In the genomic region with DNA sequence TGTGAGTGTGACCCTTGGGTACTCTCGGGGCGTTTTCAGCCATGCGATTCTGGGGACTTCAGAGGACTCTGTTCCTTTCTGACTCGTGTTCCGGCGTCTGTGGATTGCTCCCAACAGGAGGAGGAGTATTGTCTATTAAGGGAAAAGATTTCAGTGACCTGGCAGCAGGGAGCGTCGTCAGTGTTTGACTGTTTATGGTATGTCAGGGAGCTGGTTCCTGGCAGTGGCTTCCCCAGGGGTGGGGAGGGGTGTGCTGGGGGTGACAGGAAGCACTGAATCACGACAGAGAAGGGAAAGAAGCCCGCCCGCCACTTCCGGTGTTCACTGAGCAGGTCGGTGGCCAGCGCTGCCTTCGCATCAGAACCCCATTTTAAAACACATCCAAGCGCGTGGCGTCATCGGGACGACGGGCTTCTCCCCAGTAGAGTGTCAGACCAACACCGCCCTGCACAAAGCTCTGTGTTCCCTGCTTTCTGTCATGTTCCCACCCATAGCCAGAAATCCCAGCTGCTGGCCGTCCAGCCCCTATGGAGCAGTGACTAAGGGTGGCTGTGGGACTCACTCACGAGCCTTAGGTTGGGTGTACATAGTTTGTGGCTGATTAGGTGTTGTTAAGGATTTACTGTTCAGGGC, we compare ENCODE assay signal across 8 cellular contexts. TPM values are rescaled to one million over a fixed set of nuclear protein-coding genes. Genes with fewer than 3 reads are reported as not detected.
A peak's percentile ranks its signal among the peaks of the same experiment; 100 is the strongest.
DNase-seq lines count a peak whose midpoint lies in the region; ATAC-seq and TF ChIP-seq lines count a peak whose summit lies in the region.

No MANE protein-coding gene starts in this region.

- H3K36me3 Mint-ChIP-seq in activated naive CD8-positive, alpha-beta T cell treated with anti-CD3 and anti-CD28 coated beads, Interleukin-2, amount 10 ng/mL, durations not matched to agents 7 days and 5 days, result no peaks in the 10 kb centered on the region
- H3K36me3 Mint-ChIP-seq in glutamatergic neuron (ENCODE audit: unreplicated experiment), result peaks cover 3% of the 10 kb centered on the region

- H3K4me3 ChIP-seq in NB4 (ENCODE audit: low read depth, low read length) (no peak overlapping the region), Karpas-422 (ENCODE audit: low read length) (no peak overlapping the region)

- POLR2A ChIA-PET in activated naive CD8-positive, alpha-beta T cell treated with anti-CD3 and anti-CD28 coated beads, Interleukin-2, amount 10 ng/mL, durations not matched to agents 7 days and 5 days (lab: Charles Lee), result no interaction called here

- H2AFZ ChIP-seq in Karpas-422 (ENCODE audit: low read length), result no peak overlapping the region

- H3K79me2 ChIP-seq in Karpas-422 (ENCODE audit: low read length), result no peaks in the 10 kb centered on the region

- no peaks in the 10 kb centered on the region for H3K9me3 ChIP-seq in Karpas-422 (ENCODE audit: low read length)

- peak; percentile 46 for DNase-seq in GM13976 (ENCODE audit: low spot score)
- DNase-seq in NB4 (ENCODE audit: low read depth), result peak; percentile 30
- DNase-seq in activated naive CD8-positive, alpha-beta T cell treated with anti-CD3 and anti-CD28 coated beads, Interleukin-2, amount 10 ng/mL, durations not matched to agents 7 days and 5 days, result peak; percentile 54
- DNase-seq in left colon, result peak; percentile 64 to 80
- peak; percentile 60 for DNase-seq in stimulated activated CD4-positive, alpha-beta T cell treated with anti-CD3 and anti-CD28 coated beads, Interleukin-4, amount 100 ng/mL, for 1 hour
- DNase-seq in Karpas-422, result no peak
- DNase-seq in NCI-H524 (lab: John Stamatoyannopoulos, UW), result no peak
- DNase-seq in glutamatergic neuron, result no peak

- H3K27ac ChIP-seq in Karpas-422 (ENCODE audit: low read length), result no peak overlapping the region

- H3K4me1 Mint-ChIP-seq in activated naive CD8-positive, alpha-beta T cell treated with anti-CD3 and anti-CD28 coated beads, Interleukin-2, amount 10 ng/mL, durations not matched to agents 7 days and 5 days, result peaks cover 12% of the 10 kb centered on the region
- peaks cover 13% of the 10 kb centered on the region for H3K4me1 Mint-ChIP-seq in glutamatergic neuron (ENCODE audit: low read depth, unreplicated experiment)

- no peaks in the 10 kb centered on the region for H3K9me3 Mint-ChIP-seq in activated naive CD8-positive, alpha-beta T cell treated with anti-CD3 and anti-CD28 coated beads, Interleukin-2, amount 10 ng/mL, durations not matched to agents 7 days and 5 days
- H3K9me3 Mint-ChIP-seq in glutamatergic neuron (ENCODE audit: unreplicated experiment), result no peaks in the 10 kb centered on the region

- H3K9me2 ChIP-seq in Karpas-422 (replicated peaks; ENCODE audit: insufficient read depth, low read length), result no peaks in the 10 kb centered on the region

- no peak for TF ChIP-seq POLR2A in NB4 (IDR thresholded peaks at IDR 0.05; ENCODE audit: extremely low read depth, insufficient read length)

- H3K27ac Mint-ChIP-seq in activated naive CD8-positive, alpha-beta T cell treated with anti-CD3 and anti-CD28 coated beads, Interleukin-2, amount 10 ng/mL, durations not matched to agents 7 days and 5 days, result peak overlapping the region; percentile 2
- no peak overlapping the region for H3K27ac Mint-ChIP-seq in glutamatergic neuron (ENCODE audit: unreplicated experiment)

- peaks cover 21% of the 10 kb centered on the region for H3K27me3 Mint-ChIP-seq in activated naive CD8-positive, alpha-beta T cell treated with anti-CD3 and anti-CD28 coated beads, Interleukin-2, amount 10 ng/mL, durations not matched to agents 7 days and 5 days
- peaks cover 5% of the 10 kb centered on the region for H3K27me3 Mint-ChIP-seq in glutamatergic neuron (ENCODE audit: unreplicated experiment)

- H3K9ac ChIP-seq in Karpas-422 (ENCODE audit: low read length), result no peak overlapping the region

- peak overlapping the region; percentile 62 for H3K4me3 Mint-ChIP-seq in activated naive CD8-positive, alpha-beta T cell treated with anti-CD3 and anti-CD28 coated beads, Interleukin-2, amount 10 ng/mL, durations not matched to agents 7 days and 5 days
- no peak overlapping the region for H3K4me3 Mint-ChIP-seq in glutamatergic neuron (ENCODE audit: unreplicated experiment)

- ATAC-seq in activated naive CD8-positive, alpha-beta T cell treated with anti-CD3 and anti-CD28 coated beads, Interleukin-2, amount 10 ng/mL, durations not matched to agents 7 days and 5 days (ENCODE audit: low read depth), result peak; percentile 89
- peak; percentile 12 for ATAC-seq in left colon

- intact Hi-C loops in left colon (cut with DNase I, micrococcal nuclease), result no loop called here

- in situ Hi-C loops in GM13976 (cut with MboI; ENCODE audit: low sequenced_read_pairs, unreplicated experiment), result no loop called here

- no peaks in the 10 kb centered on the region for H3K27me3 ChIP-seq in Karpas-422 (ENCODE audit: low read length)

- H3K4me1 ChIP-seq in Karpas-422 (ENCODE audit: low read length), result no peaks in the 10 kb centered on the region

- TF ChIP-seq CTCF in GM13976 (IDR thresholded peaks at IDR 0.05; ENCODE audit: borderline replicate concordance, control extremely low read depth, extremely low read depth, insufficient read depth, missing control alignments) (no peak), NB4 (IDR thresholded peaks at IDR 0.05; ENCODE audit: low read depth, low read length) (no peak), glutamatergic neuron (IDR thresholded peaks at IDR 0.05; ENCODE audit: partially characterized antibody, unreplicated experiment) (no peak)

- no peak overlapping the region for H3K4me2 ChIP-seq in Karpas-422 (ENCODE audit: low read depth, low read length, poor library complexity, severe bottlenecking)

- H4K20me1 ChIP-seq in Karpas-422 (ENCODE audit: insufficient read depth, low read depth, low read length), result no peaks in the 10 kb centered on the region

- no peaks in the 10 kb centered on the region for H3K36me3 ChIP-seq in Karpas-422 (ENCODE audit: insufficient read depth, low read length)

RNA-seq across cellular contexts. Expression of gene COL4A2, which starts 33.8 kb away (rescaled TPM):
- total RNA-seq in activated naive CD8-positive, alpha-beta T cell treated with anti-CD3 and anti-CD28 coated beads, Interleukin-2, amount 10 ng/mL, durations not matched to agents 7 days and 5 days, result not detected
- 10 to 100 TPM; 35.3 to 79.7 TPM for total RNA-seq in left colon
- total RNA-seq in Karpas-422 (2014; rRNA removed; shearing (Covaris generic); ENCODE audit: low replicate concordance), result 0.76 TPM in 1 of 2 replicates, not detected in the other
- 60.9 TPM for total RNA-seq in glutamatergic neuron (ENCODE audit: unreplicated experiment)

RNA-seq across cellular contexts. Expression of gene COL4A1, which starts 34.0 kb away (rescaled TPM):
- total RNA-seq in activated naive CD8-positive, alpha-beta T cell treated with anti-CD3 and anti-CD28 coated beads, Interleukin-2, amount 10 ng/mL, durations not matched to agents 7 days and 5 days, result not detected
- total RNA-seq in left colon, result 10 to 100 TPM; 19.6 to 65.3 TPM
- total RNA-seq in Karpas-422 (2014; rRNA removed; shearing (Covaris generic); ENCODE audit: low replicate concordance), result 0.11 TPM in 1 of 2 replicates, not detected in the other
- total RNA-seq in glutamatergic neuron (ENCODE audit: unreplicated experiment), result 14.6 TPM

Comparison
In these comparisons a context has a peak if more than half of its experiments do, and no peak if none do; other contexts are left out.
1. DNase-seq: peak in GM13976 (single experiment), NB4 (single experiment), activated naive CD8-positive, alpha-beta T cell treated with anti-CD3 and anti-CD28 coated beads, Interleukin-2, amount 10 ng/mL, durations not matched to agents 7 days and 5 days (single experiment), left colon (2 of 2) and stimulated activated CD4-positive, alpha-beta T cell treated with anti-CD3 and anti-CD28 coated beads, Interleukin-4, amount 100 ng/mL, for 1 hour (single experiment); none in Karpas-422 (single experiment), NCI-H524 (0 of 2) and glutamatergic neuron (single experiment).
2. RNA of gene COL4A2, which starts 33.8 kb away (total RNA-seq): 35.3 to 79.7 TPM in left colon and 60.9 TPM in glutamatergic neuron (single experiment); not detected in activated naive CD8-positive, alpha-beta T cell treated with anti-CD3 and anti-CD28 coated beads, Interleukin-2, amount 10 ng/mL, durations not matched to agents 7 days and 5 days and 0.76 TPM in Karpas-422; every median in the first group is over 10 times any median in the second.
3. RNA of gene COL4A1, which starts 34.0 kb away (total RNA-seq): 19.6 to 65.3 TPM in left colon and 14.6 TPM in glutamatergic neuron (single experiment); not detected in activated naive CD8-positive, alpha-beta T cell treated with anti-CD3 and anti-CD28 coated beads, Interleukin-2, amount 10 ng/mL, durations not matched to agents 7 days and 5 days and 0.11 TPM in Karpas-422; every median in the first group is over 10 times any median in the second.